Comparison of ENCODE assay signal across 1 cellular context in genomic region chr1:89538361-89538760, GRCh38.
TF ChIP-seq lines count a peak whose summit lies in the region.

No MANE protein-coding gene starts in this region.

TF ChIP-seq in K562, 482 proteins besides CTCF, POLR2A, EP300 and RAD21 (continued from another document and continues in another):
- TF ChIP-seq MGA (IDR thresholded peaks at IDR 0.05) (no peak), ZBTB8A (IDR thresholded peaks at IDR 0.05; ENCODE audit: partially characterized antibody) (no peak), ZNF395 (CRISPR knock-in tag; IDR thresholded peaks at IDR 0.05) (peak; percentile 86), ARID3A (IDR thresholded peaks at IDR 0.05; ENCODE audit: borderline replicate concordance, low read depth, low read length) (peak; percentile 90), JUND (IDR thresholded peaks at IDR 0.05; ENCODE audit: borderline replicate concordance, low read depth, low read length) (peak; percentile 61), JUND (tag; IDR thresholded peaks at IDR 0.05; ENCODE audit: borderline replicate concordance, low read depth, low read length) (peak; percentile 60; the same call in 2 of the 3 replicates), NCOA4 (IDR thresholded peaks at IDR 0.05; ENCODE audit: partially characterized antibody) (no peak), NCOA1 (IDR thresholded peaks at IDR 0.05; ENCODE audit: low read depth) (no peak), NBN (IDR thresholded peaks at IDR 0.05; ENCODE audit: low read depth) (peak; percentile 63; the same call in 1 of the 2 replicates), MBD1 (CRISPR knock-in tag; IDR thresholded peaks at IDR 0.05) (no peak), ARID4B (CRISPR knock-in tag; IDR thresholded peaks at IDR 0.05) (no peak), ZNF263 (CRISPR knock-in tag; IDR thresholded peaks at IDR 0.05; ENCODE audit: borderline replicate concordance) (no peak; the same call in 1 of the 2 replicates), TAL1 (IDR thresholded peaks at IDR 0.05) (peak; percentile 53), TGIF2 (CRISPR knock-in tag; IDR thresholded peaks at IDR 0.05) (no peak), IRF1 (CRISPR knock-in tag; IDR thresholded peaks at IDR 0.05; ENCODE audit: borderline replicate concordance) (no peak)
